In genomic region chr6:91476000-91476399, GRCh38 we compare ENCODE assay signal across 9 cellular contexts.
DNase-seq lines count a peak whose midpoint lies in the region; ATAC-seq and TF ChIP-seq lines count a peak whose summit lies in the region.
"Had no signal": no experiment of that assay in that cellular context is flagged by ENCODE, and none has a peak within 500 bp of the region (broad histone marks: within the 10 kb centered on the region; RNA-seq: fewer than 3 reads in every experiment).

No MANE protein-coding gene starts in this region.

- H3K27me3 ChIP-seq in psoas muscle (ENCODE audit: insufficient read depth in 3 of 3, low read length in 2 of 3): no peaks in the 10 kb centered on the region
- H3K27me3 ChIP-seq: neutrophil had no signal

- H3K36me3 ChIP-seq in psoas muscle (ENCODE audit: insufficient read depth in 1 of 2, low read depth in 1 of 2): no peaks in the 10 kb centered on the region
- H3K36me3 ChIP-seq: neutrophil had no signal

- H3K4me1 Mint-ChIP-seq in chondrocyte (ENCODE audit: low read depth): peaks cover 9% of the 10 kb centered on the region
- H3K4me1 Mint-ChIP-seq in activated CD4-positive, alpha-beta memory T cell treated with anti-CD3 and anti-CD28 coated beads for 36 hours (ENCODE audit: low read depth): no peaks in the 10 kb centered on the region

- H3K27ac Mint-ChIP-seq in chondrocyte (ENCODE audit: unreplicated experiment): peak overlapping the region; percentile 74
- H3K27ac Mint-ChIP-seq in activated CD4-positive, alpha-beta memory T cell treated with anti-CD3 and anti-CD28 coated beads for 36 hours: no peak overlapping the region

- ATAC-seq in GM21529 (IDR thresholded peaks at IDR 0.05; ENCODE audit: unreplicated experiment) (peak; percentile 73), psoas muscle (no peak)

- H3K27ac ChIP-seq in psoas muscle: no peak overlapping the region
- H3K27ac ChIP-seq: neutrophil had no signal

- intact Hi-C loops in psoas muscle (cut with DNase I): no loop called here
- intact Hi-C loops in activated CD4-positive, alpha-beta memory T cell treated with anti-CD3 and anti-CD28 coated beads for 36 hours (cut with micrococcal nuclease): no loop called here

- H3K4me3 Mint-ChIP-seq in chondrocyte (ENCODE audit: unreplicated experiment): no peak overlapping the region
- H3K4me3 Mint-ChIP-seq in activated CD4-positive, alpha-beta memory T cell treated with anti-CD3 and anti-CD28 coated beads for 36 hours: no peak overlapping the region

- no peaks in the 10 kb centered on the region for H3K27me3 Mint-ChIP-seq in chondrocyte (ENCODE audit: low read depth)
- H3K27me3 Mint-ChIP-seq in activated CD4-positive, alpha-beta memory T cell treated with anti-CD3 and anti-CD28 coated beads for 36 hours: no peaks in the 10 kb centered on the region

- no peak overlapping the region for H3K4me3 ChIP-seq in skeletal muscle cell (ENCODE audit: low read depth, low read length)
- no peak overlapping the region for H3K4me3 ChIP-seq in psoas muscle

- H3K9me3 Mint-ChIP-seq in chondrocyte (ENCODE audit: low read depth): no peaks in the 10 kb centered on the region
- H3K9me3 Mint-ChIP-seq in activated CD4-positive, alpha-beta memory T cell treated with anti-CD3 and anti-CD28 coated beads for 36 hours: no peaks in the 10 kb centered on the region

- CTCF ChIA-PET in activated CD4-positive, alpha-beta memory T cell treated with anti-CD3 and anti-CD28 coated beads for 36 hours (lab: Charles Lee): no interaction called here

- no peaks in the 10 kb centered on the region for H3K4me1 ChIP-seq in psoas muscle

- DNase-seq in DMS53 (lab: John Stamatoyannopoulos, UW): peak; percentile 81
- peak; percentile 24 for DNase-seq in LoVo (ENCODE audit: low spot score)
- no peak for DNase-seq in chondrocyte (ENCODE audit: low spot score)
- peak; percentile 19 for DNase-seq in skeletal muscle cell (ENCODE audit: low read depth)
- DNase-seq in psoas muscle: no peak
- no peak for DNase-seq in activated CD4-positive, alpha-beta memory T cell treated with anti-CD3 and anti-CD28 coated beads for 36 hours
- no peak for DNase-seq in activated T-cell treated with anti-CD3 and anti-CD28 coated beads for 4 hours

- no peaks in the 10 kb centered on the region for H3K36me3 Mint-ChIP-seq in chondrocyte (ENCODE audit: low read depth)
- H3K36me3 Mint-ChIP-seq in activated CD4-positive, alpha-beta memory T cell treated with anti-CD3 and anti-CD28 coated beads for 36 hours: no peaks in the 10 kb centered on the region

- no peaks in the 10 kb centered on the region for H3K9me3 ChIP-seq in psoas muscle
- H3K9me3 ChIP-seq: neutrophil had no signal

- 10 to 38% (median 12%) methylated on average over 2 of the region's 2 CpGs for WGBS in psoas muscle, 3 donors

- no peak for TF ChIP-seq CTCF in chondrocyte (IDR thresholded peaks at IDR 0.05)
- TF ChIP-seq CTCF in psoas muscle (IDR thresholded peaks at IDR 0.05): no peak

- POLR2A ChIA-PET in activated CD4-positive, alpha-beta memory T cell treated with anti-CD3 and anti-CD28 coated beads for 36 hours (lab: Charles Lee): no interaction called here

Comparison
In these comparisons a context has a peak if more than half of its experiments do, and no peak if none do; other contexts are left out.
1. DNase-seq: peak in DMS53 (single experiment), LoVo (single experiment) and skeletal muscle cell (single experiment); none in chondrocyte (single experiment), psoas muscle (0 of 2), activated CD4-positive, alpha-beta memory T cell treated with anti-CD3 and anti-CD28 coated beads for 36 hours (single experiment) and activated T-cell treated with anti-CD3 and anti-CD28 coated beads for 4 hours (single experiment).